24 cellular contexts compared by ENCODE assay signal in genomic region chr6:53947780-53948179, GRCh38.
"Had no signal": no experiment of that assay in that cellular context is flagged by ENCODE, and none has a peak within 500 bp of the region (broad histone marks: within the 10 kb centered on the region; RNA-seq: fewer than 3 reads in every experiment).

No MANE protein-coding gene starts in this region.

- H3K4me1 ChIP-seq: suprapubic skin, transverse colon, upper lobe of left lung, upper lobe of right lung, uterus had no signal

- H3K27ac ChIP-seq: stomach, suprapubic skin, testis, thoracic aorta, thyroid gland, tibial artery, tibial nerve, transverse colon, upper lobe of left lung, upper lobe of right lung, uterus, vagina had no signal

- H3K36me3 ChIP-seq: stomach, suprapubic skin, thoracic aorta, thyroid gland, tibial artery, tibial nerve, transverse colon, upper lobe of left lung, upper lobe of right lung, uterus, vagina had no signal

- H3K4me3 ChIP-seq: stomach, suprapubic skin, testis, thoracic aorta, thyroid gland, tibial artery, tibial nerve, transverse colon, upper lobe of left lung, upper lobe of right lung, uterus, vagina had no signal

- H3K9me3 ChIP-seq: testis, thyroid gland, upper lobe of left lung, upper lobe of right lung, uterus had no signal

- DNase-seq: stimulated activated CD4-positive, alpha-beta T cell treated with anti-CD3 and anti-CD28 coated beads, Interleukin-2, amount 100 ng/mL, for 48 hours; stimulated activated CD4-positive, alpha-beta T cell treated with anti-CD3 and anti-CD28 coated beads, Interleukin-4, amount 100 ng/mL, for 1 hour; stimulated activated CD4-positive, alpha-beta T cell treated with anti-CD3 and anti-CD28 coated beads, Interleukin-4, amount 100 ng/mL, for 24 hours; stimulated activated CD4-positive, alpha-beta T cell treated with anti-CD3 and anti-CD28 coated beads, Interleukin-4, amount 100 ng/mL, for 4 hours; stimulated activated CD8-positive, alpha-beta memory T cell treated with anti-CD3 and anti-CD28 coated beads, Interleukin-4, amount 100 ng/mL, for 48 hours; stimulated activated naive B cell treated with anti-CD40 and anti-IgM and Interleukin-4, amounts not matched to agents 10 μg/mL and 1 μg/mL and 100 μg/mL, for 72 hours; stimulated activated naive CD4-positive, alpha-beta T cell; stimulated activated naive CD4-positive, alpha-beta T cell treated with Interleukin-2 at 50 U/mL for 16 hours; stimulated activated naive CD8-positive, alpha-beta T cell treated with anti-CD3 and anti-CD28 coated beads, Interleukin-15, amount 100 ng/mL, for 72 hours; stimulated activated naive CD8-positive, alpha-beta T cell treated with anti-CD3 and anti-CD28 coated beads, Interleukin-15, Interleukin-2, amounts not matched to agents 100 U/mL and 50 U/mL, for 24 hours; stomach; substantia nigra; testis; thyroid gland; tibial artery; transverse colon; trophoblast cell; upper lobe of left lung; upper lobe of right lung; uterus had no signal
